Comparison of ENCODE assay signal across 11 cellular contexts in genomic region chr17:50219345-50219744, GRCh38. TPM values are rescaled to one million over a fixed set of nuclear protein-coding genes. Genes with fewer than 3 reads are reported as not detected.
DNase-seq lines count a peak whose midpoint lies in the region; ATAC-seq, FAIRE-seq and TF ChIP-seq lines count a peak whose summit lies in the region.
"Had no signal": no experiment of that assay in that cellular context is flagged by ENCODE, and none has a peak within 500 bp of the region (broad histone marks: within the 10 kb centered on the region; RNA-seq: fewer than 3 reads in every experiment).

No MANE protein-coding gene starts in this region.

- DNase-seq in heart right ventricle (no peak), cardiac septum (ENCODE audit: low spot score) (no peak), bronchial epithelial cell (ENCODE audit: low read depth) (peak; percentile 90), aorta (no peak), T-cell (no peak)
- no peak for DNase-seq in activated CD4-positive, alpha-beta T cell treated with anti-CD3 and anti-CD28 coated beads, Interleukin-2, amount 10 ng/mL, durations not matched to agents 7 days and 5 days

- H3K9me3 ChIP-seq in heart right ventricle: no peaks in the 10 kb centered on the region
- H3K9me3 ChIP-seq in muscle layer of colon (ENCODE audit: low read length): no peaks in the 10 kb centered on the region
- no peaks in the 10 kb centered on the region for H3K9me3 ChIP-seq in aorta (ENCODE audit: control insufficient read depth, low read length)

- H3K36me3 Mint-ChIP-seq in activated CD4-positive, alpha-beta T cell treated with anti-CD3 and anti-CD28 coated beads, Interleukin-2, amount 10 ng/mL, durations not matched to agents 7 days and 5 days (ENCODE audit: low read depth): no peaks in the 10 kb centered on the region
- H3K36me3 Mint-ChIP-seq in T-cell: no peaks in the 10 kb centered on the region

- WGBS in heart right ventricle, 2 donors: 64 to 65% methylated on average over 5 of the region's 5 CpGs
- 2 to 6% methylated on average over 5 of the region's 5 CpGs for WGBS in aorta, 2 donors

- POLR2A ChIA-PET in activated CD4-positive, alpha-beta T cell treated with anti-CD3 and anti-CD28 coated beads, Interleukin-2, amount 10 ng/mL, durations not matched to agents 7 days and 5 days (lab: Charles Lee): no interaction called here
- POLR2A ChIA-PET in T-cell (lab: Charles Lee): no interaction called here

- intact Hi-C loops in heart right ventricle (cut with DNase I): no loop called here
- intact Hi-C loops in cardiac septum (cut with DNase I): no loop called here
- intact Hi-C loops in aorta (cut with DNase I): no loop called here

- H3K27me3 ChIP-seq in heart right ventricle (peaks cover 0 to 22% (median 0%) of the 10 kb centered on the region in 7 donors), bronchial epithelial cell (ENCODE audit: control insufficient read depth, insufficient read depth, low read length) (no peaks in the 10 kb centered on the region), muscle layer of colon (ENCODE audit: control insufficient read depth in 1 of 2, insufficient read depth in 2 of 2, low read length in 2 of 2) (no peaks in the 10 kb centered on the region), aorta (ENCODE audit: control insufficient read depth in 1 of 2, insufficient read depth in 2 of 2, low read length in 1 of 2) (no peaks in the 10 kb centered on the region)

- H3K27ac ChIP-seq in heart right ventricle: peak overlapping the region in 8 of 10 donors; percentile 9 to 69 (median 56)
- peak overlapping the region; percentile 9 for H3K27ac ChIP-seq in muscle layer of colon (ENCODE audit: low read depth, low read length)
- H3K27ac ChIP-seq in aorta (ENCODE audit: low read depth in 1 of 2, low read length in 2 of 2): peak overlapping the region; percentile 80 to 93

- no peaks in the 10 kb centered on the region for H3K9me3 Mint-ChIP-seq in activated CD4-positive, alpha-beta T cell treated with anti-CD3 and anti-CD28 coated beads, Interleukin-2, amount 10 ng/mL, durations not matched to agents 7 days and 5 days
- no peaks in the 10 kb centered on the region for H3K9me3 Mint-ChIP-seq in T-cell

- peaks cover 2 to 62% (median 28%) of the 10 kb centered on the region in 9 donors for H3K4me1 ChIP-seq in heart right ventricle
- peaks cover 33% of the 10 kb centered on the region for H3K4me1 ChIP-seq in muscle layer of colon (ENCODE audit: insufficient read depth, low read length)
- H3K4me1 ChIP-seq in aorta (ENCODE audit: control insufficient read depth in 1 of 2, insufficient read depth in 2 of 2, low read length in 2 of 2): peaks cover 6 to 9% of the 10 kb centered on the region in 2 donors

- no peak overlapping the region for H3K27ac Mint-ChIP-seq in activated CD4-positive, alpha-beta T cell treated with anti-CD3 and anti-CD28 coated beads, Interleukin-2, amount 10 ng/mL, durations not matched to agents 7 days and 5 days
- no peak overlapping the region for H3K27ac Mint-ChIP-seq in T-cell
- H3K27ac Mint-ChIP-seq: activated naive CD8-positive, alpha-beta T cell had no signal

- H3K4me3 Mint-ChIP-seq in activated CD4-positive, alpha-beta T cell treated with anti-CD3 and anti-CD28 coated beads, Interleukin-2, amount 10 ng/mL, durations not matched to agents 7 days and 5 days: no peak overlapping the region
- H3K4me3 Mint-ChIP-seq in T-cell: no peak overlapping the region
- H3K4me3 Mint-ChIP-seq: activated naive CD8-positive, alpha-beta T cell had no signal

- no peak overlapping the region for H3K9ac ChIP-seq in muscle layer of colon (ENCODE audit: low read length)

- H3K4me3 ChIP-seq in heart right ventricle (no peak overlapping the region), bronchial epithelial cell (ENCODE audit: low read depth, low read length) (no peak overlapping the region), muscle layer of colon (ENCODE audit: low read depth in 1 of 2, low read length in 2 of 2) (no peak overlapping the region), aorta (ENCODE audit: low read length in 2 of 2) (no peak overlapping the region)

- TF ChIP-seq CTCF in heart right ventricle (IDR thresholded peaks at IDR 0.05): no peak
- no peak for TF ChIP-seq CTCF in bronchial epithelial cell (IDR thresholded peaks at IDR 0.05; ENCODE audit: insufficient read depth, low read length, severe bottlenecking)

- H3K36me3 ChIP-seq in heart right ventricle (no peaks in the 10 kb centered on the region), bronchial epithelial cell (ENCODE audit: control insufficient read depth, insufficient read depth, low read length) (no peaks in the 10 kb centered on the region), muscle layer of colon (ENCODE audit: insufficient read depth, low read length) (no peaks in the 10 kb centered on the region), aorta (ENCODE audit: control insufficient read depth in 1 of 2, insufficient read depth in 2 of 2, low read length in 1 of 2) (no peaks in the 10 kb centered on the region)

- H3K4me1 Mint-ChIP-seq in activated CD4-positive, alpha-beta T cell treated with anti-CD3 and anti-CD28 coated beads, Interleukin-2, amount 10 ng/mL, durations not matched to agents 7 days and 5 days: peaks cover 15% of the 10 kb centered on the region
- no peaks in the 10 kb centered on the region for H3K4me1 Mint-ChIP-seq in T-cell

- peaks cover 18% of the 10 kb centered on the region for H3K27me3 Mint-ChIP-seq in activated CD4-positive, alpha-beta T cell treated with anti-CD3 and anti-CD28 coated beads, Interleukin-2, amount 10 ng/mL, durations not matched to agents 7 days and 5 days
- peaks cover 0 to 18% of the 10 kb centered on the region in 2 donors for H3K27me3 Mint-ChIP-seq in T-cell
- H3K27me3 Mint-ChIP-seq: activated naive CD8-positive, alpha-beta T cell had no signal

- CTCF ChIA-PET in activated CD4-positive, alpha-beta T cell treated with anti-CD3 and anti-CD28 coated beads, Interleukin-2, amount 10 ng/mL, durations not matched to agents 7 days and 5 days (lab: Charles Lee): interaction anchor here (0.6 to 2.6 kb wide), 4 partner anchors 18 to 133 kb away, joined by 3 to 9 read pairs (median 4); partner anchors contain the start of gene COL1A1
- CTCF ChIA-PET in T-cell (lab: Charles Lee): interaction anchor here in 1 of 2 donors (0.5 to 0.7 kb wide), 2 partner anchors 19 to 957 kb away, joined by 4 to 6 read pairs; no protein-coding TSS in a partner anchor

- no peak for FAIRE-seq in bronchial epithelial cell (lab: Jason Lieb, UNC)
- FAIRE-seq: A204.1 had no signal

- ATAC-seq in heart right ventricle: no peak
- no peak for ATAC-seq in aorta (ENCODE audit: low FRiP score)
- ATAC-seq in GM18502 (IDR thresholded peaks at IDR 0.05; ENCODE audit: poor library complexity, unreplicated experiment): no peak
- ATAC-seq in T-cell (replicated peaks in 1 of 4): no peak

RNA-seq across cellular contexts. Expression of gene COL1A1, which starts 17.9 kb away (rescaled TPM):
- total RNA-seq in heart right ventricle: 100 to 1,000 TPM in 1 of 10 donors, 10 to 100 TPM in 9; 31.7 to 455 (median 45.9) TPM
- polyA plus RNA-seq in heart right ventricle: 10 to 100 TPM; 30.2 to 81.5 TPM
- total RNA-seq in cardiac septum: 142 TPM
- total RNA-seq in bronchial epithelial cell: 10.5 and 15.3 TPM in 2 replicates
- total RNA-seq in aorta: 100 to 1,000 TPM; 400 to 948 TPM
- 100 to 1,000 TPM in 1 of 2 donors, 10 to 100 TPM in 1; 70.2 to 391 TPM for polyA plus RNA-seq in aorta
- under 1 TPM; 0.31 to 0.55 TPM for total RNA-seq in activated CD4-positive, alpha-beta T cell treated with anti-CD3 and anti-CD28 coated beads, Interleukin-2, amount 10 ng/mL, durations not matched to agents 7 days and 5 days
- 10 to 100 TPM in 2 of 5 donors, 1 to 10 TPM in 3; 4.1 to 21.0 (median 6.6) TPM for total RNA-seq in T-cell

RNA-seq across cellular contexts. Expression of gene SGCA, which starts 53.5 kb away (rescaled TPM):
- total RNA-seq in heart right ventricle (100 to 1,000 TPM; 136 to 204 (median 158) TPM), cardiac septum (159 TPM), bronchial epithelial cell (0.13 TPM in 1 of 2 replicates, not detected in the other), aorta (10 to 100 TPM; 91.8 to 92.7 TPM), T-cell (under 1 TPM in 1 of 5 donors, not detected in 4; 0.33 TPM)
- polyA plus RNA-seq in heart right ventricle (100 to 1,000 TPM; 137 to 314 TPM), aorta (100 to 1,000 TPM in 1 of 2 donors, 10 to 100 TPM in 1; 86.4 to 198 TPM)
- not detected for total RNA-seq in activated CD4-positive, alpha-beta T cell treated with anti-CD3 and anti-CD28 coated beads, Interleukin-2, amount 10 ng/mL, durations not matched to agents 7 days and 5 days
- total RNA-seq: NCI-H460 had no signal

RNA-seq across cellular contexts. Expression of gene TMEM92, which starts 54.9 kb away (rescaled TPM):
- total RNA-seq in heart right ventricle: not detected
- under 1 TPM in 1 of 2 donors, not detected in 1; 0.04 TPM for polyA plus RNA-seq in heart right ventricle
- not detected for total RNA-seq in cardiac septum
- 0.26 and 0.64 TPM in 2 replicates for total RNA-seq in bronchial epithelial cell
- 1 to 10 TPM in 1 of 2 donors, under 1 TPM in 1; 0.94 to 1.4 TPM for total RNA-seq in aorta
- 10 to 100 TPM in 1 of 2 donors, not detected in 1; 12.4 TPM for polyA plus RNA-seq in aorta
- total RNA-seq in activated CD4-positive, alpha-beta T cell treated with anti-CD3 and anti-CD28 coated beads, Interleukin-2, amount 10 ng/mL, durations not matched to agents 7 days and 5 days: not detected
- not detected for total RNA-seq in T-cell

Comparison
In these comparisons a context has a peak if more than half of its experiments do, and no peak if none do; other contexts are left out.
1. H3K27ac ChIP-seq: peak in every context shown above with its lines; median percentile 86 in aorta; 56 in heart right ventricle; 9 in muscle layer of colon.
2. RNA of gene SGCA, which starts 53.5 kb away (total RNA-seq): 136 to 204 TPM in heart right ventricle, 159 TPM in cardiac septum (single experiment) and 91.8 to 92.7 TPM in aorta; 0.13 TPM in bronchial epithelial cell, not detected in activated CD4-positive, alpha-beta T cell treated with anti-CD3 and anti-CD28 coated beads, Interleukin-2, amount 10 ng/mL, durations not matched to agents 7 days and 5 days and 0.33 TPM in T-cell; every median in the first group is over 10 times any median in the second.